8 cellular contexts compared by ENCODE assay signal in the genomic region with DNA sequence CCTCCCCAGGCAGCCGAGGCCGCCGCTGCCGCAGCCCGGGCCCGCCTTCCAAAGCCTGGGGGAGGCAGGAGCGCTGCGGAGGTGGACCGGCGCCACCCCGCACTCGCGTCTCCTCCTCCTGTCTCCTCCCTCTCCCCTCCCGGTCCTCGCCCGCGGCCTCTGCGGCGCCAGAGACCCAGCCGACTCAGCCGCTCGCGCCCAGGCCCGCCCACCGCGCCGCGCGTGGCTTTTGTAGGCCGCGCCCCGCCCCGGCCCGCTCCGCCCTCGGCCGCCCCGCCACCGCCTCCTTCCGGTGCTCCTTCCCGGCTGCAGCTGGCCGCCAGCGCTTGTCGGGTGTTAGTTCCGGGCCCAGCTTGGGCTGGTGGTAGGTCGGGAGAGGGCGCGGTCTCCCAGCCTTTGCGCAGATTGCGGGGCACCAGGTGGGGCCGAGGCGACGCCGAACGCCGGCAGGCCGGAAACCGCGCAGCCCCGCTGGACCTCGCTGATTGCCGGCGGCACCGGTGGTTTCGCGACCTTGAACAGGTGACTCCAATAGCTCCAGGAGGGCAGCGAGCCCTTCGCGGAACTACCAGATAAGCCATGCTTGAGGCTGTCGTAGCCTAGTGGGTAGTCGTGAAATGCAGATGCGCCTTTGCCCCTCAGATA. TPM values are rescaled to one million over a fixed set of nuclear protein-coding genes. Genes with fewer than 3 reads are reported as not detected.
A peak's percentile ranks its signal among the peaks of the same experiment; 100 is the strongest.
DNase-seq lines count a peak whose midpoint lies in the region; ATAC-seq and TF ChIP-seq lines count a peak whose summit lies in the region.

A gene with protein sequence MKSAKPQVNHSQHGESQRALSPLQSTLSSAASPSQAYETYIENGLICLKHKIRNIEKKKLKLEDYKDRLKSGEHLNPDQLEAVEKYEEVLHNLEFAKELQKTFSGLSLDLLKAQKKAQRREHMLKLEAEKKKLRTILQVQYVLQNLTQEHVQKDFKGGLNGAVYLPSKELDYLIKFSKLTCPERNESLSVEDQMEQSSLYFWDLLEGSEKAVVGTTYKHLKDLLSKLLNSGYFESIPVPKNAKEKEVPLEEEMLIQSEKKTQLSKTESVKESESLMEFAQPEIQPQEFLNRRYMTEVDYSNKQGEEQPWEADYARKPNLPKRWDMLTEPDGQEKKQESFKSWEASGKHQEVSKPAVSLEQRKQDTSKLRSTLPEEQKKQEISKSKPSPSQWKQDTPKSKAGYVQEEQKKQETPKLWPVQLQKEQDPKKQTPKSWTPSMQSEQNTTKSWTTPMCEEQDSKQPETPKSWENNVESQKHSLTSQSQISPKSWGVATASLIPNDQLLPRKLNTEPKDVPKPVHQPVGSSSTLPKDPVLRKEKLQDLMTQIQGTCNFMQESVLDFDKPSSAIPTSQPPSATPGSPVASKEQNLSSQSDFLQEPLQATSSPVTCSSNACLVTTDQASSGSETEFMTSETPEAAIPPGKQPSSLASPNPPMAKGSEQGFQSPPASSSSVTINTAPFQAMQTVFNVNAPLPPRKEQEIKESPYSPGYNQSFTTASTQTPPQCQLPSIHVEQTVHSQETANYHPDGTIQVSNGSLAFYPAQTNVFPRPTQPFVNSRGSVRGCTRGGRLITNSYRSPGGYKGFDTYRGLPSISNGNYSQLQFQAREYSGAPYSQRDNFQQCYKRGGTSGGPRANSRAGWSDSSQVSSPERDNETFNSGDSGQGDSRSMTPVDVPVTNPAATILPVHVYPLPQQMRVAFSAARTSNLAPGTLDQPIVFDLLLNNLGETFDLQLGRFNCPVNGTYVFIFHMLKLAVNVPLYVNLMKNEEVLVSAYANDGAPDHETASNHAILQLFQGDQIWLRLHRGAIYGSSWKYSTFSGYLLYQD (minus strand): TSS at position 202 of the 645 bp plus-strand sequence. CDS start 1,431 bp downstream, outside the sequence.

- H3K27me3 Mint-ChIP-seq in activated T-cell treated with anti-CD3 and anti-CD28 coated beads, Interleukin-2, amount 50 U/mL, for 24 hours, result no peaks in the 10 kb centered on the region

- H3K9me3 ChIP-seq in PC-9 (ENCODE audit: insufficient read depth, low read depth), result no peaks in the 10 kb centered on the region
- H3K9me3 ChIP-seq in mucosa of rectum (ENCODE audit: control insufficient read depth in 2 of 2, low read length in 2 of 2), result no peaks in the 10 kb centered on the region

- H3K36me3 ChIP-seq in PC-9 (ENCODE audit: low read depth) (peaks cover 12% of the 10 kb centered on the region), mucosa of rectum (ENCODE audit: control insufficient read depth in 2 of 2, insufficient read depth in 2 of 2, low read length in 2 of 2) (no peaks in the 10 kb centered on the region)

- in situ Hi-C loops in KBM-7 (cut with MboI; ENCODE audit: low pct_unique_long_range_greater_than_20kb, low sequenced_read_pairs), result no loop called here

- H3K4me3 Mint-ChIP-seq in activated T-cell treated with anti-CD3 and anti-CD28 coated beads, Interleukin-2, amount 50 U/mL, for 24 hours, result peak within 1 kb of the TSS; percentile 92

- peak; percentile 41; the same call in 1 of the 2 replicates for TF ChIP-seq CTCF in PC-9 (conservative IDR thresholded peaks at IDR 0.05)

- H3K4me3 ChIP-seq in PC-9, result peak within 1 kb of the TSS; percentile 74
- peak within 1 kb of the TSS; percentile 94 to 96 for H3K4me3 ChIP-seq in mucosa of rectum (ENCODE audit: low read length in 2 of 2)

- no peaks in the 10 kb centered on the region for H3K9me3 Mint-ChIP-seq in activated T-cell treated with anti-CD3 and anti-CD28 coated beads, Interleukin-2, amount 50 U/mL, for 24 hours

- H3K27ac ChIP-seq in PC-9 (peak within 1 kb of the TSS; percentile 70), mucosa of rectum (ENCODE audit: low read depth in 2 of 2, low read length in 2 of 2) (peak within 1 kb of the TSS; percentile 88 to 92)

- TF ChIP-seq POLR2A in erythroblast (IDR thresholded peaks at IDR 0.05; ENCODE audit: low read length), result peak; percentile 83

- no TSS peak for BruUV-seq in PC-9 (replicated peaks; lab: Mats Ljungman, UMichigan)

- peak within 1 kb of the TSS; percentile 79 to 92 for H3K9ac ChIP-seq in mucosa of rectum (ENCODE audit: low read depth in 1 of 2, low read length in 2 of 2)

- H3K4me1 ChIP-seq in PC-9 (replicated peaks; ENCODE audit: insufficient read depth), result peaks cover 46% of the 10 kb centered on the region
- H3K4me1 ChIP-seq in mucosa of rectum (ENCODE audit: control insufficient read depth in 2 of 2, insufficient read depth in 2 of 2, low read length in 2 of 2), result peaks cover 7 to 9% of the 10 kb centered on the region in 2 donors

- DNase-seq in DMS53 treated with DMSO at 0.1 percent for 48 hours (lab: John Stamatoyannopoulos, UW; ENCODE audit: unreplicated experiment) (peak; percentile 99), KBM-7 (peak; percentile 92), PC-9 (peak; percentile 86 to 100), erythroblast (lab: John Stamatoyannopoulos, UW) (peak; percentile 95 to 98)
- DNase-seq in activated T-cell treated with anti-CD3 and anti-CD28 coated beads, Interleukin-2, amount 50 U/mL, for 24 hours, result peak; percentile 97
- DNase-seq in stimulated activated CD8-positive, alpha-beta memory T cell treated with anti-CD3 and anti-CD28 coated beads, Interleukin-4, amount 100 ng/mL, for 4 hours (ENCODE audit: low read depth in 2 of 2, low spot score in 1 of 2), result peak; percentile 84 to 89

- H4K20me1 ChIP-seq in PC-9 (ENCODE audit: insufficient read depth), result no peaks in the 10 kb centered on the region; the same call in 1 of the 2 replicates

- CTCF ChIA-PET in PC-9 (lab: Charles Lee), result interaction anchor here (1.1 to 1.5 kb wide), 4 partner anchors 23 to 60 kb away, joined by 4 to 11 read pairs (median 6); no protein-coding TSS in a partner anchor

- peak within 1 kb of the TSS; percentile 87 for H2AFZ ChIP-seq in PC-9

- peaks cover 47% of the 10 kb centered on the region for H3K4me1 Mint-ChIP-seq in activated T-cell treated with anti-CD3 and anti-CD28 coated beads, Interleukin-2, amount 50 U/mL, for 24 hours (ENCODE audit: low read depth)

- H3K9me2 ChIP-seq in PC-9 (ENCODE audit: insufficient read depth), result no peaks in the 10 kb centered on the region

- peak within 1 kb of the TSS; percentile 89 for H3K27ac Mint-ChIP-seq in activated T-cell treated with anti-CD3 and anti-CD28 coated beads, Interleukin-2, amount 50 U/mL, for 24 hours

- H3F3A ChIP-seq in PC-9 (ENCODE audit: insufficient read depth, low read depth), result peaks cover 9% of the 10 kb centered on the region; the same call in 1 of the 2 replicates

- POLR2A ChIA-PET in PC-9 (lab: Charles Lee; ENCODE audit: unreplicated experiment), result interaction anchor here (0.6 to 1.4 kb wide), 4 partner anchors 41 to 852 kb away, joined by 4 to 17 read pairs (median 6); no protein-coding TSS in a partner anchor

- H3K27me3 ChIP-seq in PC-9 (ENCODE audit: insufficient read depth, low read depth) (no peaks in the 10 kb centered on the region), mucosa of rectum (ENCODE audit: control insufficient read depth in 2 of 2, insufficient read depth in 2 of 2, low read length in 2 of 2) (no peaks in the 10 kb centered on the region)

- peak within 1 kb of the TSS; percentile 98 for H3K4me2 ChIP-seq in PC-9

- H3K79me2 ChIP-seq in PC-9 (ENCODE audit: low read depth), result peaks cover 50% of the 10 kb centered on the region

- H3K36me3 Mint-ChIP-seq in activated T-cell treated with anti-CD3 and anti-CD28 coated beads, Interleukin-2, amount 50 U/mL, for 24 hours (ENCODE audit: low read depth), result peaks cover 13% of the 10 kb centered on the region

- ATAC-seq in GM21723 (IDR thresholded peaks at IDR 0.05; ENCODE audit: unreplicated experiment), result peak; percentile 94

- intact Hi-C loops in PC-9 (cut with micrococcal nuclease; ENCODE audit: unreplicated experiment), result loop anchor here (1.0 to 2.0 kb wide), 4 partner anchors 40 to 1374 kb away; a partner anchor contains a TSS

RNA-seq across cellular contexts. Expression of the gene that starts here (rescaled TPM):
- 27.4 and 29.5 TPM in 2 replicates for total RNA-seq in PC-9 (2021)

Comparison
In these comparisons a context has a peak if more than half of its experiments do, and no peak if none do; other contexts are left out.
1. Peak in every context shown above with its lines: DNase-seq, ATAC-seq, H3K4me3 ChIP-seq and H3K27ac ChIP-seq.